Comparison of ENCODE assay signal across 1 cellular context in genomic region chr10:69904533-69904932, GRCh38.
TF ChIP-seq lines count a peak whose summit lies in the region.

No MANE protein-coding gene starts in this region.

TF ChIP-seq in GM23338, 12 proteins besides CTCF, POLR2A, EP300 and RAD21 (continued from another document):
- TF ChIP-seq, protein P1, sequence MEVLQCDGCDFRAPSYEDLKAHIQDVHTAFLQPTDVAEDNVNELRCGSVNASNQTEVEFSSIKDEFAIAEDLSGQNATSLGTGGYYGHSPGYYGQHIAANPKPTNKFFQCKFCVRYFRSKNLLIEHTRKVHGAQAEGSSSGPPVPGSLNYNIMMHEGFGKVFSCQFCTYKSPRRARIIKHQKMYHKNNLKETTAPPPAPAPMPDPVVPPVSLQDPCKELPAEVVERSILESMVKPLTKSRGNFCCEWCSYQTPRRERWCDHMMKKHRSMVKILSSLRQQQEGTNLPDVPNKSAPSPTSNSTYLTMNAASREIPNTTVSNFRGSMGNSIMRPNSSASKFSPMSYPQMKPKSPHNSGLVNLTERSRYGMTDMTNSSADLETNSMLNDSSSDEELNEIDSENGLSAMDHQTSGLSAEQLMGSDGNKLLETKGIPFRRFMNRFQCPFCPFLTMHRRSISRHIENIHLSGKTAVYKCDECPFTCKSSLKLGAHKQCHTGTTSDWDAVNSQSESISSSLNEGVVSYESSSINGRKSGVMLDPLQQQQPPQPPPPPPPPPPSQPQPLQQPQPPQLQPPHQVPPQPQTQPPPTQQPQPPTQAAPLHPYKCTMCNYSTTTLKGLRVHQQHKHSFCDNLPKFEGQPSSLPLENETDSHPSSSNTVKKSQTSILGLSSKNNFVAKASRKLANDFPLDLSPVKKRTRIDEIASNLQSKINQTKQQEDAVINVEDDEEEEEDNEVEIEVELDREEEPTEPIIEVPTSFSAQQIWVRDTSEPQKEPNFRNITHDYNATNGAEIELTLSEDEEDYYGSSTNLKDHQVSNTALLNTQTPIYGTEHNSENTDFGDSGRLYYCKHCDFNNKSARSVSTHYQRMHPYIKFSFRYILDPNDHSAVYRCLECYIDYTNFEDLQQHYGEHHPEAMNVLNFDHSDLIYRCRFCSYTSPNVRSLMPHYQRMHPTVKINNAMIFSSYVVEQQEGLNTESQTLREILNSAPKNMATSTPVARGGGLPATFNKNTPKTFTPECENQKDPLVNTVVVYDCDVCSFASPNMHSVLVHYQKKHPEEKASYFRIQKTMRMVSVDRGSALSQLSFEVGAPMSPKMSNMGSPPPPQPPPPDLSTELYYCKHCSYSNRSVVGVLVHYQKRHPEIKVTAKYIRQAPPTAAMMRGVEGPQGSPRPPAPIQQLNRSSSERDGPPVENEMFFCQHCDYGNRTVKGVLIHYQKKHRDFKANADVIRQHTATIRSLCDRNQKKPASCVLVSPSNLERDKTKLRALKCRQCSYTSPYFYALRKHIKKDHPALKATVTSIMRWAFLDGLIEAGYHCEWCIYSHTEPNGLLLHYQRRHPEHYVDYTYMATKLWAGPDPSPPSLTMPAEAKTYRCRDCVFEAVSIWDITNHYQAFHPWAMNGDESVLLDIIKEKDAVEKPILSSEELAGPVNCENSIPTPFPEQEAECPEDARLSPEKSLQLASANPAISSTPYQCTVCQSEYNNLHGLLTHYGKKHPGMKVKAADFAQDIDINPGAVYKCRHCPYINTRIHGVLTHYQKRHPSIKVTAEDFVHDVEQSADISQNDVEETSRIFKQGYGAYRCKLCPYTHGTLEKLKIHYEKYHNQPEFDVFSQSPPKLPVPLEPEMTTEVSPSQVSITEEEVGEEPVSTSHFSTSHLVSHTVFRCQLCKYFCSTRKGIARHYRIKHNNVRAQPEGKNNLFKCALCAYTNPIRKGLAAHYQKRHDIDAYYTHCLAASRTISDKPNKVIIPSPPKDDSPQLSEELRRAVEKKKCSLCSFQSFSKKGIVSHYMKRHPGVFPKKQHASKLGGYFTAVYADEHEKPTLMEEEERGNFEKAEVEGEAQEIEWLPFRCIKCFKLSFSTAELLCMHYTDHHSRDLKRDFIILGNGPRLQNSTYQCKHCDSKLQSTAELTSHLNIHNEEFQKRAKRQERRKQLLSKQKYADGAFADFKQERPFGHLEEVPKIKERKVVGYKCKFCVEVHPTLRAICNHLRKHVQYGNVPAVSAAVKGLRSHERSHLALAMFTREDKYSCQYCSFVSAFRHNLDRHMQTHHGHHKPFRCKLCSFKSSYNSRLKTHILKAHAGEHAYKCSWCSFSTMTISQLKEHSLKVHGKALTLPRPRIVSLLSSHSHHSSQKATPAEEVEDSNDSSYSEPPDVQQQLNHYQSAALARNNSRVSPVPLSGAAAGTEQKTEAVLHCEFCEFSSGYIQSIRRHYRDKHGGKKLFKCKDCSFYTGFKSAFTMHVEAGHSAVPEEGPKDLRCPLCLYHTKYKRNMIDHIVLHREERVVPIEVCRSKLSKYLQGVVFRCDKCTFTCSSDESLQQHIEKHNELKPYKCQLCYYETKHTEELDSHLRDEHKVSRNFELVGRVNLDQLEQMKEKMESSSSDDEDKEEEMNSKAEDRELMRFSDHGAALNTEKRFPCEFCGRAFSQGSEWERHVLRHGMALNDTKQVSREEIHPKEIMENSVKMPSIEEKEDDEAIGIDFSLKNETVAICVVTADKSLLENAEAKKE (CRISPR knock-in tag; IDR thresholded peaks at IDR 0.05): no peak
- TF ChIP-seq EZH2 (IDR thresholded peaks at IDR 0.05; ENCODE audit: low read depth, unreplicated experiment): no peak
- TF ChIP-seq POLR2AphosphoS5 (IDR thresholded peaks at IDR 0.05; ENCODE audit: low read depth): no peak
- TF ChIP-seq ZNF331 (CRISPR knock-in tag; IDR thresholded peaks at IDR 0.05; ENCODE audit: low read depth): no peak
- TF ChIP-seq EZH2phosphoT487 (IDR thresholded peaks at IDR 0.05; ENCODE audit: unreplicated experiment): no peak
